ENCODE assay signal across 11 cellular contexts in genomic region chr2:119482481-119483394, GRCh38. TPM values are rescaled to one million over a fixed set of nuclear protein-coding genes. Genes with fewer than 3 reads are reported as not detected.
A peak's percentile ranks its signal among the peaks of the same experiment; 100 is the strongest.
DNase-seq lines count a peak whose midpoint lies in the region; ATAC-seq, FAIRE-seq and TF ChIP-seq lines count a peak whose summit lies in the region.
"Had no signal": no experiment of that assay in that cellular context is flagged by ENCODE, and none has a peak within 500 bp of the region (broad histone marks: within the 10 kb centered on the region; RNA-seq: fewer than 3 reads in every experiment).

No MANE protein-coding gene starts in this region.

- H2AFZ ChIP-seq in K562 (ENCODE audit: low read depth, low read length), result no peak overlapping the region

- no peaks in the 10 kb centered on the region for H3K9me1 ChIP-seq in K562 (ENCODE audit: control insufficient read depth, insufficient read depth, low read length)

- TF ChIP-seq POLR2A in NB4 (IDR thresholded peaks at IDR 0.05; ENCODE audit: extremely low read depth, insufficient read length) (no peak), K562 (conservative IDR thresholded peaks at IDR 0.05) (no peak)

- in situ Hi-C loops in K562 (cut with MboI), result no loop called here

- TF ChIP-seq CTCF in NB4 (IDR thresholded peaks at IDR 0.05; ENCODE audit: low read depth, low read length) (no peak), K562 (IDR thresholded peaks at IDR 0.05 in 2 of 3, conservative IDR thresholded peaks at IDR 0.05 in 1 of 3; ENCODE audit: insufficient read depth in 2 of 3, low read depth in 1 of 3, low read length in 3 of 3) (no peak), liver (IDR thresholded peaks at IDR 0.05; ENCODE audit: low read depth, low read length, missing input control) (no peak), thoracic aorta (IDR thresholded peaks at IDR 0.05) (no peak)

- no peak for TF ChIP-seq EP300 in K562 (IDR thresholded peaks at IDR 0.05; ENCODE audit: low read length)

- H3K27ac ChIP-seq in K562 (ENCODE audit: extremely low read depth, low read depth, low read length) (no peak overlapping the region), liver (ENCODE audit: low read depth in 1 of 2, low read length in 2 of 2) (peak overlapping the region; percentile 32 to 65), thoracic aorta (peak overlapping the region; percentile 91 to 93)

- no peaks in the 10 kb centered on the region for H3K79me2 ChIP-seq in K562 (ENCODE audit: control insufficient read depth, insufficient read depth, low read length)

- TF ChIP-seq RAD21 in K562 (CRISPR knock-in tag; conservative IDR thresholded peaks at IDR 0.05 in 1 of 2, IDR thresholded peaks at IDR 0.05 in 1 of 2) (no peak), liver (IDR thresholded peaks at IDR 0.05) (no peak)

- H3K36me3 ChIP-seq in K562 (ENCODE audit: control insufficient read depth, insufficient read depth, low read length) (no peaks in the 10 kb centered on the region), liver (ENCODE audit: control insufficient read depth in 4 of 4, insufficient read depth in 3 of 4, low read depth in 1 of 4, low read length in 3 of 4) (no peaks in the 10 kb centered on the region), thoracic aorta (no peaks in the 10 kb centered on the region)

- ATAC-seq in K562 (peak; percentile 19; the same call in 1 of the 3 replicates), thoracic aorta (ENCODE audit: insufficient number of reproducible peaks, low FRiP score, low read depth) (peak; percentile 53)

- CTCF ChIA-PET in K562 (lab: Yijun Ruan, JAX; ENCODE audit: low intra/inter-chr PET ratio), result no interaction called here

- H3K4me2 ChIP-seq in K562 (ENCODE audit: insufficient read depth, low read length), result no peak overlapping the region

- H3K4me1 ChIP-seq in K562 (replicated peaks in 1 of 2; ENCODE audit: control insufficient read depth in 2 of 2, insufficient read depth in 2 of 2, low read length in 2 of 2) (peaks cover 4 to 9% of the 10 kb centered on the region in 2 experiments; a peak in 3 of 5 replicates), liver (ENCODE audit: control insufficient read depth in 4 of 4, insufficient read depth in 4 of 4, low read length in 3 of 4) (peaks cover 6 to 58% (median 34%) of the 10 kb centered on the region in 4 donors), thoracic aorta (ENCODE audit: control insufficient read depth in 1 of 2, low read depth in 2 of 2) (peaks cover 38 to 73% of the 10 kb centered on the region in 2 donors)

- WGBS in K562 (ENCODE audit: insufficient coverage, low coverage, missing lambda C conversion rate), result 5% methylated on average over 18 of the region's 20 CpGs
- WGBS in liver, result 67% methylated on average over 20 of the region's 20 CpGs

- no peaks in the 10 kb centered on the region for H3K9me3 ChIP-seq in K562 (replicated peaks; ENCODE audit: control insufficient read depth, insufficient read depth, low read depth, low read length)
- H3K9me3 ChIP-seq in liver (ENCODE audit: control insufficient read depth in 4 of 4, low read length in 3 of 4), result no peaks in the 10 kb centered on the region
- H3K9me3 ChIP-seq in thoracic aorta, result no peaks in the 10 kb centered on the region

- FAIRE-seq in K562 (lab: Jason Lieb, UNC), result no peak

- BruUV-seq in K562 (replicated peaks; lab: Mats Ljungman, UMichigan), result no TSS peak

- intact Hi-C loops in K562 (cut with micrococcal nuclease), result no loop called here

- H3K4me3 ChIP-seq in NB4 (ENCODE audit: low read depth, low read length) (no peak overlapping the region), K562 (no peak overlapping the region), liver (ENCODE audit: low read depth in 1 of 3, low read length in 3 of 3) (no peak overlapping the region), thoracic aorta (peak overlapping the region; percentile 34)

- H4K20me1 ChIP-seq in K562 (replicated peaks; ENCODE audit: control insufficient read depth, insufficient read depth, low read length), result peaks cover 18% of the 10 kb centered on the region; the same call in 1 of the 2 replicates

- H3K9ac ChIP-seq in K562 (ENCODE audit: insufficient read depth in 1 of 2, low read depth in 2 of 2, low read length in 2 of 2) (peak overlapping the region in 1 of 2 experiments; percentile 45; a peak in 1 of 4 replicates), liver (ENCODE audit: low read depth in 1 of 2, low read length in 2 of 2) (no peak overlapping the region)

- POLR2A ChIA-PET in K562 (lab: Yijun Ruan, JAX), result interaction anchor here (0.6 kb wide), 1 partner anchor 165 kb away, joined by 3 read pairs; no protein-coding TSS in a partner anchor

- H3K27me3 ChIP-seq in K562 (ENCODE audit: control insufficient read depth in 2 of 2, insufficient read depth in 2 of 2, low read length in 2 of 2) (peaks cover 13 to 79% of the 10 kb centered on the region in 2 experiments), liver (ENCODE audit: control insufficient read depth in 4 of 4, insufficient read depth in 4 of 4, low read length in 3 of 4) (no peaks in the 10 kb centered on the region), thoracic aorta (replicated peaks; ENCODE audit: insufficient read depth) (no peaks in the 10 kb centered on the region)

- DNase-seq in NB4 (ENCODE audit: low read depth) (peak; percentile 52), K562 (ENCODE audit: extremely low read depth in 1 of 4, low spot score in 3 of 4) (no peak), thoracic aorta (ENCODE audit: low spot score) (peak; percentile 55), NCI-H1105 treated with DMSO at 0.1 percent for 48 hours (lab: John Stamatoyannopoulos, UW) (no peak), NCI-H2171 treated with DMSO at 0.1 percent for 48 hours (lab: John Stamatoyannopoulos, UW) (no peak), NCI-H69 (lab: John Stamatoyannopoulos, UW) (no peak)
- DNase-seq: activated gamma-delta T cell; immature natural killer cell; stimulated activated naive CD4-positive, alpha-beta T cell had no signal

TF ChIP-seq in K562, 482 proteins besides CTCF, POLR2A, EP300 and RAD21:
- TF ChIP-seq FOXJ2 (tag; IDR thresholded peaks at IDR 0.05) (no peak), PHTF2 (CRISPR knock-in tag; IDR thresholded peaks at IDR 0.05) (no peak), ZKSCAN8 (CRISPR knock-in tag; IDR thresholded peaks at IDR 0.05) (no peak), RB1 (IDR thresholded peaks at IDR 0.05; ENCODE audit: low read depth) (no peak), ZNF507 (tag; conservative IDR thresholded peaks at IDR 0.05) (no peak), HMG20A (CRISPR knock-in tag; conservative IDR thresholded peaks at IDR 0.05) (no peak)

TF ChIP-seq in liver, 16 proteins besides CTCF, POLR2A, EP300 and RAD21 (continues in another document):
- TF ChIP-seq MAX (IDR thresholded peaks at IDR 0.05), result no peak
- TF ChIP-seq, protein P1, sequence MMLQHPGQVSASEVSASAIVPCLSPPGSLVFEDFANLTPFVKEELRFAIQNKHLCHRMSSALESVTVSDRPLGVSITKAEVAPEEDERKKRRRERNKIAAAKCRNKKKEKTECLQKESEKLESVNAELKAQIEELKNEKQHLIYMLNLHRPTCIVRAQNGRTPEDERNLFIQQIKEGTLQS (IDR thresholded peaks at IDR 0.05), result no peak
- TF ChIP-seq EGR1 (IDR thresholded peaks at IDR 0.05; ENCODE audit: low read depth in 2 of 2), result peak in 1 of 2 donors; percentile 19
- TF ChIP-seq GABPA (IDR thresholded peaks at IDR 0.05 in 1 of 2, conservative IDR thresholded peaks at IDR 0.05 in 1 of 2), result no peak

RNA-seq across cellular contexts. Expression of gene SCTR, which starts 41.5 kb away (rescaled TPM):
- total RNA-seq in K562 (2011; cell fraction: chromatin; rRNA removed; ENCODE audit: low replicate concordance), result not detected in 2 replicates
- total RNA-seq in K562 (2011; cell fraction: nucleolus; rRNA removed), result not detected in 2 replicates
- total RNA-seq in K562 (2011; cell fraction: nucleoplasm; rRNA removed), result not detected in 2 replicates
- total RNA-seq in K562 (2014; rRNA removed) (not detected in 2 replicates), K562 (2014; rRNA removed; fragmentation: Illumina TruSeq; extraction: Trizol) (not detected in 2 replicates), K562 (2015; rRNA removed; fragmentation: Illumina TruSeq; extraction: Trizol) (not detected in 2 replicates), K562 (2021) (not detected in 2 replicates), liver (under 1 TPM; 0.17 to 0.28 TPM), thoracic aorta (not detected)
- polyA plus RNA-seq in K562 (2011; rRNA removed) (not detected in 2 replicates), K562 (2014; fragmentation: Illumina TruSeq; extraction: Trizol) (not detected in 2 replicates), K562 (2014; fragmentation: Nextera tagmentation; extraction: Ambion mirVana) (not detected), K562 (2014; rRNA removed) (not detected in 2 replicates), liver (under 1 TPM; 0.31 to 0.47 TPM)
- polyA plus RNA-seq in K562 (2011; cell fraction: cytosol; rRNA removed), result not detected in 2 replicates
- not detected in 2 replicates for polyA plus RNA-seq in K562 (2011; cell fraction: nucleus; rRNA removed)
- 0.22 TPM in 1 of 2 replicates, not detected in the other for polyA plus RNA-seq in K562 (2012)
- not detected in 2 replicates for polyA minus RNA-seq in K562 (2011; rRNA and poly(A)+ RNA removed)
- not detected in 2 replicates for polyA minus RNA-seq in K562 (2011; cell fraction: cytosol; rRNA and poly(A)+ RNA removed)
- not detected in 2 replicates for polyA minus RNA-seq in K562 (2011; cell fraction: nucleus; rRNA and poly(A)+ RNA removed)
- total RNA-seq: fibroblast of lung had no signal
- polyA plus RNA-seq: fibroblast of lung, immature natural killer cell had no signal

RNA-seq across cellular contexts. Expression of gene TMEM37, which starts 51.1 kb away (rescaled TPM):
- total RNA-seq in K562 (2011; cell fraction: chromatin; rRNA removed; ENCODE audit: low replicate concordance), result 0.46 TPM in 1 of 2 replicates, not detected in the other
- total RNA-seq in K562 (2011; cell fraction: nucleolus; rRNA removed), result 0.39 and 0.50 TPM in 2 replicates
- total RNA-seq in K562 (2011; cell fraction: nucleoplasm; rRNA removed), result 0.44 and 0.84 TPM in 2 replicates
- total RNA-seq in K562 (2014; rRNA removed) (0.14 and 0.16 TPM in 2 replicates), K562 (2014; rRNA removed; fragmentation: Illumina TruSeq; extraction: Trizol) (0.16 TPM in 1 of 2 replicates, not detected in the other), K562 (2015; rRNA removed; fragmentation: Illumina TruSeq; extraction: Trizol) (0.25 and 0.41 TPM in 2 replicates), K562 (2021) (0.44 and 0.49 TPM in 2 replicates), liver (10 to 100 TPM; 17.6 to 30.3 TPM), thoracic aorta (10 to 100 TPM in 1 of 2 donors, 1 to 10 TPM in 1; 4.9 to 12.3 TPM)
- polyA plus RNA-seq in K562 (2011; rRNA removed) (0.11 and 0.38 TPM in 2 replicates), K562 (2014; fragmentation: Illumina TruSeq; extraction: Trizol) (0.35 and 0.61 TPM in 2 replicates), K562 (2014; fragmentation: Nextera tagmentation; extraction: Ambion mirVana) (under 1 TPM; 0.03 to 0.10 TPM), K562 (2014; rRNA removed) (0.26 and 0.64 TPM in 2 replicates), liver (100 to 1,000 TPM in 1 of 2 donors, 10 to 100 TPM in 1; 44.5 to 125 TPM)
- polyA plus RNA-seq in K562 (2011; cell fraction: cytosol; rRNA removed), result 0.21 and 0.91 TPM in 2 replicates
- polyA plus RNA-seq in K562 (2011; cell fraction: nucleus; rRNA removed), result 0.11 and 0.26 TPM in 2 replicates
- polyA plus RNA-seq in K562 (2012), result 0.65 and 0.94 TPM in 2 replicates
- polyA minus RNA-seq in K562 (2011; rRNA and poly(A)+ RNA removed), result 0.18 TPM in 1 of 2 replicates, not detected in the other
- polyA minus RNA-seq in K562 (2011; cell fraction: cytosol; rRNA and poly(A)+ RNA removed), result not detected in 2 replicates
- polyA minus RNA-seq in K562 (2011; cell fraction: nucleus; rRNA and poly(A)+ RNA removed), result 0.54 TPM in 1 of 2 replicates, not detected in the other
- polyA plus RNA-seq: immature natural killer cell had no signal

Comparison
In these comparisons a context has a peak if more than half of its experiments do, and no peak if none do; other contexts are left out.
1. DNase-seq: peak in NB4 (single experiment) and thoracic aorta (single experiment); none in K562 (0 of 4), NCI-H1105 treated with DMSO at 0.1 percent for 48 hours (single experiment), NCI-H2171 treated with DMSO at 0.1 percent for 48 hours (single experiment) and NCI-H69 (single experiment).